ENCODE assay signal across 8 cellular contexts in genomic region chr11:3807856-3808845, GRCh38. TPM values are rescaled to one million over a fixed set of nuclear protein-coding genes. Genes with fewer than 3 reads are reported as not detected.
DNase-seq lines count a peak whose midpoint lies in the region; ATAC-seq and TF ChIP-seq lines count a peak whose summit lies in the region.

Gene PGAP2, plus strand, starts transcription at chr11:3808560. Its CDS starts 2,700 bp downstream, at chr11:3811260.

- peaks cover 15% of the 10 kb centered on the region for H3K36me3 ChIP-seq in NT2/D1 (ENCODE audit: insufficient read depth, insufficient read length, low read length)
- H3K36me3 ChIP-seq in esophagus muscularis mucosa = no peaks in the 10 kb centered on the region
- H3K36me3 ChIP-seq in muscle layer of duodenum (ENCODE audit: control insufficient read depth in 1 of 2, insufficient read depth in 2 of 2, low read length in 2 of 2) = no peaks in the 10 kb centered on the region
- no peaks in the 10 kb centered on the region for H3K36me3 ChIP-seq in stomach

- peak within 1 kb of the TSS; percentile 96 for H3K9ac ChIP-seq in NT2/D1 (ENCODE audit: insufficient read length, low read depth)

- H3K9me3 ChIP-seq in NT2/D1 (ENCODE audit: insufficient read depth, low read length) = no peaks in the 10 kb centered on the region
- H3K9me3 ChIP-seq in esophagus muscularis mucosa = no peaks in the 10 kb centered on the region
- no peaks in the 10 kb centered on the region for H3K9me3 ChIP-seq in muscle layer of duodenum (ENCODE audit: control insufficient read depth in 1 of 2, low read length in 2 of 2)
- H3K9me3 ChIP-seq in stomach = no peaks in the 10 kb centered on the region

- no peak for TF ChIP-seq EP300 in esophagus muscularis mucosa (IDR thresholded peaks at IDR 0.05)
- TF ChIP-seq EP300 in stomach (IDR thresholded peaks at IDR 0.05) = no peak

- TF ChIP-seq CTCF in esophagus muscularis mucosa (IDR thresholded peaks at IDR 0.05) = peak; percentile 56 to 74 (median 58)
- TF ChIP-seq CTCF in stomach (IDR thresholded peaks at IDR 0.05) = peak in 5 of 7 experiments; percentile 48 to 75 (median 51)

- intact Hi-C loops in esophagus muscularis mucosa (cut with DNase I) = no loop called here
- intact Hi-C loops in stomach (cut with DNase I; ENCODE audit: low total_unique reads) = no loop called here

- H3K4me3 ChIP-seq in NT2/D1 (ENCODE audit: insufficient read length, low read depth) (peak within 1 kb of the TSS; percentile 93), esophagus muscularis mucosa (peak within 1 kb of the TSS; percentile 59 to 69 (median 64)), muscle layer of duodenum (ENCODE audit: low read depth in 1 of 2, low read length in 2 of 2) (peak within 1 kb of the TSS; percentile 83 to 88), stomach (peak within 1 kb of the TSS; percentile 74 to 85 (median 78))

- ATAC-seq in GM19025 (IDR thresholded peaks at IDR 0.05; ENCODE audit: low read depth, unreplicated experiment) (peak; percentile 75), HG03439 (IDR thresholded peaks at IDR 0.05; ENCODE audit: unreplicated experiment) (peak; percentile 51)

- H3K27me3 ChIP-seq in NT2/D1 (ENCODE audit: insufficient read depth, insufficient read length) = no peaks in the 10 kb centered on the region
- H3K27me3 ChIP-seq in esophagus muscularis mucosa = no peaks in the 10 kb centered on the region
- no peaks in the 10 kb centered on the region for H3K27me3 ChIP-seq in muscle layer of duodenum (ENCODE audit: low read depth, low read length)
- H3K27me3 ChIP-seq in stomach = no peaks in the 10 kb centered on the region

- DNase-seq in AML-193 (lab: John Stamatoyannopoulos, UW) (peak; percentile 58 to 64), NT2/D1 (ENCODE audit: low read depth, low spot score) (peak; percentile 72), esophagus muscularis mucosa (ENCODE audit: extremely low spot score) (no peak), stomach (peak; percentile 68)
- peak; percentile 69 for DNase-seq in activated T-cell treated with anti-CD3 and anti-CD28 coated beads, Interleukin-2, amount 50 U/mL, for 1 hour

- peaks cover 7% of the 10 kb centered on the region for H3K4me1 ChIP-seq in NT2/D1 (ENCODE audit: insufficient read depth, insufficient read length)
- peaks cover 9 to 17% (median 16%) of the 10 kb centered on the region in 4 donors for H3K4me1 ChIP-seq in esophagus muscularis mucosa
- H3K4me1 ChIP-seq in muscle layer of duodenum (ENCODE audit: control insufficient read depth in 1 of 2, insufficient read depth in 2 of 2, low read length in 2 of 2) = peaks cover 7 to 8% of the 10 kb centered on the region in 2 donors
- peaks cover 8 to 19% (median 13%) of the 10 kb centered on the region in 4 donors for H3K4me1 ChIP-seq in stomach

- WGBS in esophagus muscularis mucosa = 5% methylated on average over 16 of the region's 53 CpGs
- WGBS in stomach, 5 donors = 0 to 2% (median 1%) methylated on average over 28 to 53 of the region's 53 CpGs

- peak within 1 kb of the TSS; percentile 30 to 63 (median 46) for H3K27ac ChIP-seq in esophagus muscularis mucosa (replicated peaks in 1 of 4)
- peak within 1 kb of the TSS; percentile 63 for H3K27ac ChIP-seq in muscle layer of duodenum (ENCODE audit: low read length)
- H3K27ac ChIP-seq in stomach = peak within 1 kb of the TSS; percentile 78 to 85 (median 80)

- TF ChIP-seq POLR2A in esophagus muscularis mucosa (IDR thresholded peaks at IDR 0.05; ENCODE audit: low read depth) = no peak
- TF ChIP-seq POLR2A in stomach (IDR thresholded peaks at IDR 0.05) = no peak

RNA-seq across cellular contexts. Expression of gene PGAP2, which starts in this region (rescaled TPM):
- total RNA-seq in esophagus muscularis mucosa (1 to 10 TPM; 5.1 to 7.4 (median 7.0) TPM), stomach (10 to 100 TPM in 4 of 5 donors, 1 to 10 TPM in 1; 4.7 to 18.3 (median 13.6) TPM)
- 10 to 100 TPM in 2 of 3 donors, 1 to 10 TPM in 1; 8.7 to 23.8 (median 11.8) TPM for polyA plus RNA-seq in stomach
